In the genomic region with DNA sequence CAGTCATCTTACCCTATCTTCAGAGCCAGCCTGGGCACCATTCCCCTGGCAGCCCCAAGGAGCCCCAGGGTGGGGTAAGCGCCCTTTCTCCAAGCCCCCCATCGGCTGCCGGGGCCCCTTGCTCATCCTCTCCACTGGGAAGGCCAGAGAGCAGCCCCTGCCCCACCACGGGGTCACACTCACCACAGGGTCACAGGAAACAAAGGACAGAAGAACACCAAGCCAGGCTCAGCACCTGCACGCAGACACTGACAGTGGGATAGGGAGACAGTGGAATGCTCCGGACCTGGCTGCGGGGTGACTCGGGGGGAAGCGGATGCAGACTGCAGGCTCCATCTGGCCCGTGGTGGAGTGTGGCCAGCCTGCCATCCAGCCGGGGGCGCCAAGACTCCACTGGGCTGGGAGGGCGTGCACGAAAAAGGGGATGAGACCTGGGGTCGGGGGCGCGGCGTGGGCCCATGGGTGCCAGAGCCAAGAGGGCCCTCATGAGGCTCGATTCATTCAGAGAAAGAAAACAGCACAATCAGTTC, we compare ENCODE assay signal across 13 cellular contexts. TPM values are rescaled to one million over a fixed set of nuclear protein-coding genes. Genes with fewer than 3 reads are reported as not detected.
A peak's percentile ranks its signal among the peaks of the same experiment; 100 is the strongest.
DNase-seq lines count a peak whose midpoint lies in the region; ATAC-seq and TF ChIP-seq lines count a peak whose summit lies in the region.
"Had no signal": no experiment of that assay in that cellular context is flagged by ENCODE, and none has a peak within 500 bp of the region (broad histone marks: within the 10 kb centered on the region; RNA-seq: fewer than 3 reads in every experiment).

No MANE protein-coding gene starts in this region.

- ATAC-seq in Right ventricle myocardium inferior (no peak), right cardiac atrium (no peak), right lobe of liver (no peak), GM21390 (IDR thresholded peaks at IDR 0.05; ENCODE audit: unreplicated experiment) (no peak), HG02884 (IDR thresholded peaks at IDR 0.05; ENCODE audit: unreplicated experiment) (no peak), HG02885 (IDR thresholded peaks at IDR 0.05; ENCODE audit: poor library complexity, unreplicated experiment) (no peak)

- peaks cover 23% of the 10 kb centered on the region for H3K36me3 Mint-ChIP-seq in activated T-helper 1 cell treated with anti-CD3 and anti-CD28 coated beads, Interleukin-12 subunit alpha, Interleukin-12 subunit beta, Interleukin-2, Interleukin-4 antibody, amounts not matched to agents 30 ng/mL and 10 ng/mL and 1 ng/mL, durations not matched to agents 14 hours and 24 hours and 36 hours (ENCODE audit: low read depth)

- H3K27ac Mint-ChIP-seq in activated T-helper 1 cell treated with anti-CD3 and anti-CD28 coated beads, Interleukin-12 subunit alpha, Interleukin-12 subunit beta, Interleukin-2, Interleukin-4 antibody, amounts not matched to agents 30 ng/mL and 10 ng/mL and 1 ng/mL, durations not matched to agents 14 hours and 24 hours and 36 hours = peak overlapping the region; percentile 8

- DNase-seq in Right ventricle myocardium inferior (ENCODE audit: missing footprints) = peak; percentile 61
- no peak for DNase-seq in right cardiac atrium
- no peak for DNase-seq in activated T-helper 1 cell treated with anti-CD3 and anti-CD28 coated beads, Interleukin-12 subunit alpha, Interleukin-12 subunit beta, Interleukin-2, Interleukin-4 antibody, amounts not matched to agents 30 ng/mL and 10 ng/mL and 1 ng/mL, durations not matched to agents 14 hours and 24 hours and 36 hours (ENCODE audit: low spot score)
- peak in 2 of 3 donors; percentile 23 to 51 for DNase-seq in right lobe of liver
- DNase-seq in stimulated activated CD4-positive, alpha-beta T cell treated with anti-CD3 and anti-CD28 coated beads, Interleukin-15, amount 100 ng/mL, for 24 hours = no peak
- DNase-seq: activated CD4-positive, alpha-beta T cell treated with anti-CD3 and anti-CD28 coated beads, Interleukin-2, amount 10 ng/mL, durations not matched to agents 24 days and 14 days; GF-D8; NCI-H1048; stomach had no signal

- no peak for TF ChIP-seq CTCF in right lobe of liver (IDR thresholded peaks at IDR 0.05)

- H3K36me3 ChIP-seq in right lobe of liver = peaks cover 0 to 3% (median 0%) of the 10 kb centered on the region in 4 donors

- no peaks in the 10 kb centered on the region for H3K27me3 ChIP-seq in right cardiac atrium (ENCODE audit: control insufficient read depth, insufficient read depth)
- no peaks in the 10 kb centered on the region for H3K27me3 ChIP-seq in right lobe of liver
- H3K27me3 ChIP-seq: stomach had no signal

- H3K9me3 ChIP-seq in right cardiac atrium (ENCODE audit: control insufficient read depth, low read length) (no peaks in the 10 kb centered on the region), right lobe of liver (no peaks in the 10 kb centered on the region)
- H3K9me3 ChIP-seq: stomach had no signal

- H3K4me3 Mint-ChIP-seq in activated T-helper 1 cell treated with anti-CD3 and anti-CD28 coated beads, Interleukin-12 subunit alpha, Interleukin-12 subunit beta, Interleukin-2, Interleukin-4 antibody, amounts not matched to agents 30 ng/mL and 10 ng/mL and 1 ng/mL, durations not matched to agents 14 hours and 24 hours and 36 hours = no peak overlapping the region
- H3K4me3 Mint-ChIP-seq: activated CD4-positive, alpha-beta T cell treated with anti-CD3 and anti-CD28 coated beads, Interleukin-2, amount 10 ng/mL, durations not matched to agents 24 days and 14 days had no signal

- peaks cover 2% of the 10 kb centered on the region for H3K27me3 Mint-ChIP-seq in activated T-helper 1 cell treated with anti-CD3 and anti-CD28 coated beads, Interleukin-12 subunit alpha, Interleukin-12 subunit beta, Interleukin-2, Interleukin-4 antibody, amounts not matched to agents 30 ng/mL and 10 ng/mL and 1 ng/mL, durations not matched to agents 14 hours and 24 hours and 36 hours (ENCODE audit: insufficient read depth)
- H3K27me3 Mint-ChIP-seq: activated CD4-positive, alpha-beta T cell treated with anti-CD3 and anti-CD28 coated beads, Interleukin-2, amount 10 ng/mL, durations not matched to agents 24 days and 14 days had no signal

- intact Hi-C loops in Right ventricle myocardium inferior (cut with DNase I) = no loop called here
- intact Hi-C loops in right cardiac atrium (cut with DNase I) = no loop called here
- intact Hi-C loops in activated T-helper 1 cell treated with anti-CD3 and anti-CD28 coated beads, Interleukin-12 subunit alpha, Interleukin-12 subunit beta, Interleukin-2, Interleukin-4 antibody, amounts not matched to agents 30 ng/mL and 10 ng/mL and 1 ng/mL, durations not matched to agents 14 hours and 24 hours and 36 hours (cut with micrococcal nuclease) = loop anchor here (2.0 kb wide), 2 partner anchors 163 to 941 kb away; no protein-coding TSS in a partner anchor
- intact Hi-C loops in right lobe of liver (cut with DNase I) = no loop called here

- 91% methylated on average over 19 of the region's 19 CpGs for WGBS in right cardiac atrium
- WGBS in right lobe of liver (ENCODE audit: insufficient coverage, low coverage, low lambda C conversion rate, missing lambda C conversion rate) = 97% methylated on average over 6 of the region's 19 CpGs

- H3K4me1 ChIP-seq in right cardiac atrium (ENCODE audit: control insufficient read depth, insufficient read depth, low read length) = no peaks in the 10 kb centered on the region
- no peaks in the 10 kb centered on the region for H3K4me1 ChIP-seq in right lobe of liver

- no peak overlapping the region for H3K27ac ChIP-seq in right cardiac atrium (ENCODE audit: low read length)
- H3K27ac ChIP-seq in right lobe of liver = no peak overlapping the region
- H3K27ac ChIP-seq: coronary artery had no signal

- H3K9me3 Mint-ChIP-seq in activated T-helper 1 cell treated with anti-CD3 and anti-CD28 coated beads, Interleukin-12 subunit alpha, Interleukin-12 subunit beta, Interleukin-2, Interleukin-4 antibody, amounts not matched to agents 30 ng/mL and 10 ng/mL and 1 ng/mL, durations not matched to agents 14 hours and 24 hours and 36 hours = no peaks in the 10 kb centered on the region
- H3K9me3 Mint-ChIP-seq: activated CD4-positive, alpha-beta T cell treated with anti-CD3 and anti-CD28 coated beads, Interleukin-2, amount 10 ng/mL, durations not matched to agents 24 days and 14 days had no signal

- H3K4me3 ChIP-seq in right cardiac atrium (ENCODE audit: low read length) = no peak overlapping the region
- H3K4me3 ChIP-seq in right lobe of liver = no peak overlapping the region
- H3K4me3 ChIP-seq: coronary artery, stomach had no signal

- no peak for TF ChIP-seq POLR2A in right lobe of liver (IDR thresholded peaks at IDR 0.05)

- peaks cover 38% of the 10 kb centered on the region for H3K4me1 Mint-ChIP-seq in activated T-helper 1 cell treated with anti-CD3 and anti-CD28 coated beads, Interleukin-12 subunit alpha, Interleukin-12 subunit beta, Interleukin-2, Interleukin-4 antibody, amounts not matched to agents 30 ng/mL and 10 ng/mL and 1 ng/mL, durations not matched to agents 14 hours and 24 hours and 36 hours (ENCODE audit: low read depth)

RNA-seq across cellular contexts. Expression of gene HDAC4, which starts 21.1 kb away (rescaled TPM):
- total RNA-seq in Right ventricle myocardium inferior (30.7 TPM), right cardiac atrium (10 to 100 TPM; 18.3 to 29.1 (median 25.4) TPM), right lobe of liver (10 to 100 TPM in 5 of 6 experiments, 1 to 10 TPM in 1; 8.9 to 22.4 (median 14.7) TPM)
- polyA plus RNA-seq in right cardiac atrium = 7.8 TPM
- total RNA-seq in activated T-helper 1 cell treated with anti-CD3 and anti-CD28 coated beads, Interleukin-12 subunit alpha, Interleukin-12 subunit beta, Interleukin-2, Interleukin-4 antibody, amounts not matched to agents 30 ng/mL and 10 ng/mL and 1 ng/mL, durations not matched to agents 14 hours and 24 hours and 36 hours = 41.3 and 42.1 TPM in 2 replicates

Comparison
In these comparisons a context has a peak if more than half of its experiments do, and no peak if none do; other contexts are left out.
1. DNase-seq: peak in Right ventricle myocardium inferior (single experiment) and right lobe of liver (2 of 3); none in right cardiac atrium (0 of 3), activated T-helper 1 cell treated with anti-CD3 and anti-CD28 coated beads, Interleukin-12 subunit alpha, Interleukin-12 subunit beta, Interleukin-2, Interleukin-4 antibody, amounts not matched to agents 30 ng/mL and 10 ng/mL and 1 ng/mL, durations not matched to agents 14 hours and 24 hours and 36 hours (single experiment) and stimulated activated CD4-positive, alpha-beta T cell treated with anti-CD3 and anti-CD28 coated beads, Interleukin-15, amount 100 ng/mL, for 24 hours (single experiment).